18 cellular contexts compared by ENCODE assay signal in genomic region chr17:72287586-72287985, GRCh38.
DNase-seq lines count a peak whose midpoint lies in the region; ATAC-seq and TF ChIP-seq lines count a peak whose summit lies in the region.
"Had no signal": no experiment of that assay in that cellular context is flagged by ENCODE, and none has a peak within 500 bp of the region (broad histone marks: within the 10 kb centered on the region; RNA-seq: fewer than 3 reads in every experiment).

No MANE protein-coding gene starts in this region.

- no peaks in the 10 kb centered on the region for H3K4me1 ChIP-seq in left lung
- H3K4me1 ChIP-seq: HAP-1, parathyroid adenoma, uterus had no signal

- intact Hi-C loops in left lung (cut with DNase I) (no loop called here), head of caudate nucleus (cut with DNase I) (loop anchor here (10.0 kb wide), 1 partner anchor 57 kb away; no protein-coding TSS in a partner anchor), posterior vena cava (cut with DNase I) (no loop called here)

- H3K36me3 ChIP-seq in left lung, result no peaks in the 10 kb centered on the region
- H3K36me3 ChIP-seq: HAP-1, uterus had no signal

- no peaks in the 10 kb centered on the region for H3K27me3 ChIP-seq in left lung
- H3K27me3 ChIP-seq: uterus had no signal

- no peak for TF ChIP-seq CTCF in left lung (IDR thresholded peaks at IDR 0.05)

- ATAC-seq in left lung (peak; percentile 61), HG03457 (IDR thresholded peaks at IDR 0.05; ENCODE audit: unreplicated experiment) (no peak), GM18517 (IDR thresholded peaks at IDR 0.05; ENCODE audit: unreplicated experiment) (no peak)

- H3K4me3 ChIP-seq in left lung, result no peak overlapping the region
- H3K4me3 ChIP-seq: HAP-1, uterus had no signal

- DNase-seq in DMS 273 (lab: John Stamatoyannopoulos, UW; ENCODE audit: unreplicated experiment), result peak; percentile 81
- peak; percentile 27 for DNase-seq in NCI-H1694 (lab: John Stamatoyannopoulos, UW)
- peak; percentile 75 for DNase-seq in NCI-H69 (lab: John Stamatoyannopoulos, UW)
- no peak for DNase-seq in left lung
- no peak for DNase-seq in head of caudate nucleus
- no peak for DNase-seq in posterior vena cava (ENCODE audit: low spot score)
- DNase-seq: activated CD4-positive, alpha-beta T cell treated with anti-CD3 and anti-CD28 coated beads for 48 hours; activated CD8-positive, alpha-beta memory T cell treated with anti-CD3 and anti-CD28 coated beads, Interleukin-2, amount 50 U/mL, for 4 hours; activated gamma-delta T cell treated with Interleukin-2 at 50 U/mL for 16 hours; effector CD8-positive, alpha-beta T cell; glutamatergic neuron; NCI-H748 treated with DMSO at 0.1 percent for 48 hours; stimulated activated CD4-positive, alpha-beta T cell treated with anti-CD3 and anti-CD28 coated beads, Interleukin-2, amount 100 ng/mL, for 48 hours; uterus had no signal

- no peak overlapping the region for H3K27ac ChIP-seq in left lung
- H3K27ac ChIP-seq: parathyroid adenoma, uterus had no signal

- H3K9me3 ChIP-seq in left lung, result no peaks in the 10 kb centered on the region
- H3K9me3 ChIP-seq: HAP-1, uterus had no signal

Comparison
In these comparisons a context has a peak if more than half of its experiments do, and no peak if none do; other contexts are left out.
1. DNase-seq: peak in DMS 273 (single experiment), NCI-H1694 (single experiment) and NCI-H69 (single experiment); none in left lung (0 of 2), head of caudate nucleus (0 of 42) and posterior vena cava (single experiment).